In genomic region chr14:77000340-77001235, GRCh38 we compare ENCODE assay signal across 8 cellular contexts. TPM values are rescaled to one million over a fixed set of nuclear protein-coding genes. Genes with fewer than 3 reads are reported as not detected.
DNase-seq lines count a peak whose midpoint lies in the region; ATAC-seq lines count a peak whose summit lies in the region.

No MANE protein-coding gene starts in this region.

- H3K27ac ChIP-seq in BLaER1 (peak overlapping the region; percentile 97), cingulate gyrus (ENCODE audit: low read depth, low read length) (peak overlapping the region; percentile 66)

- peaks cover 30 to 50% (median 42%) of the 10 kb centered on the region in 3 donors for H3K4me1 Mint-ChIP-seq in naive B cell

- H3K36me3 Mint-ChIP-seq in naive B cell = no peaks in the 10 kb centered on the region

- no peaks in the 10 kb centered on the region for H3K9me3 Mint-ChIP-seq in naive B cell

- peak overlapping the region; percentile 69 to 96 (median 94) for H3K27ac Mint-ChIP-seq in naive B cell

- ATAC-seq in GM19452 (IDR thresholded peaks at IDR 0.05; ENCODE audit: unreplicated experiment) (peak; percentile 48), naive B cell (ENCODE audit: low read depth in 2 of 2) (peak; percentile 74 to 77), GM21526 (IDR thresholded peaks at IDR 0.05; ENCODE audit: low FRiP score, unreplicated experiment) (no peak), GM18858 (IDR thresholded peaks at IDR 0.05; ENCODE audit: unreplicated experiment) (no peak)

- peak overlapping the region; percentile 97 for H3K4me2 ChIP-seq in BLaER1

- H3K4me3 Mint-ChIP-seq in naive B cell = peak overlapping the region; percentile 76 to 94 (median 86)

- no peaks in the 10 kb centered on the region for H3K36me3 ChIP-seq in BLaER1

- H3K27me3 ChIP-seq in BLaER1 = no peaks in the 10 kb centered on the region

- H3K27me3 Mint-ChIP-seq in naive B cell = no peaks in the 10 kb centered on the region

- H3K4me3 ChIP-seq in BLaER1 = peak overlapping the region; percentile 61

- peak overlapping the region; percentile 91 for H3K9ac ChIP-seq in BLaER1

- DNase-seq in NCI-H510A (lab: John Stamatoyannopoulos, UW) (peak; percentile 78), naive B cell (peak; percentile 42), NCI-H128 (lab: John Stamatoyannopoulos, UW; ENCODE audit: unreplicated experiment) (no peak)

- no peaks in the 10 kb centered on the region for H3K9me3 ChIP-seq in BLaER1

- H4K20me1 ChIP-seq in BLaER1 = no peaks in the 10 kb centered on the region

- H3K4me1 ChIP-seq in BLaER1 = peaks cover 74% of the 10 kb centered on the region

RNA-seq across cellular contexts. Expression of gene IRF2BPL, which starts 27.9 kb away (rescaled TPM):
- 1 to 10 TPM; 1.7 to 4.6 (median 3.2) TPM for polyA plus RNA-seq in naive B cell (ENCODE audit: low read depth in 6 of 6)

Comparison
In these comparisons a context has a peak if more than half of its experiments do, and no peak if none do; other contexts are left out.
1. ATAC-seq: peak in GM19452 (single experiment) and naive B cell (2 of 2); none in GM21526 (single experiment) and GM18858 (single experiment).